In the genomic region with DNA sequence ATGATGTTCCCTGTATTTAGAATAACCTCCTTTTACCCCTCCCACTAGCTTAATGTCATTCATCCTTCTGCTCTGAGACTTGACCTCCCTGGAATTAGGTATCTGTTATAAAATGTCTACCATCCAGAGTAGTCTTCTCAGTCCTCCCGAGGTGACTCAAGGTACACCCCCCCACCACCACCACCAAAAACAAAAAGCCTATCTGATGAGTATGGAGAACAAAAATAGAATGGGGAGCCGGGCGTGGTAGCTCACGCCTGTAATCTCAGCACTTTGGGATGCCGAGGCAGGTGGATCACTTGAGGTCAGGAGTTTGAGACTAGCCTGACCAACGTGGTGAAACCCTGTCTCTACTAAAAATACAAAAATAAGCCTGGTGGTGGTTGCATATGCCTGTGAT, we compare ENCODE assay signal across 4 cellular contexts. TPM values are rescaled to one million over a fixed set of nuclear protein-coding genes. Genes with fewer than 3 reads are reported as not detected.
"Had no signal": no experiment of that assay in that cellular context is flagged by ENCODE, and none has a peak within 500 bp of the region (broad histone marks: within the 10 kb centered on the region; RNA-seq: fewer than 3 reads in every experiment).

No MANE protein-coding gene starts in this region.

RNA-seq across cellular contexts. Expression of gene NPNT, which starts 46.9 kb away (rescaled TPM):
- total RNA-seq: HT1080, IMR-90 had no signal
- polyA plus RNA-seq: IgD-negative memory B cell, IMR-90, K562 had no signal
